ENCODE assay signal across 21 cellular contexts in genomic region chr9:95207403-95207802, GRCh38.
DNase-seq lines count a peak whose midpoint lies in the region; ATAC-seq and TF ChIP-seq lines count a peak whose summit lies in the region.
"Had no signal": no experiment of that assay in that cellular context is flagged by ENCODE, and none has a peak within 500 bp of the region (broad histone marks: within the 10 kb centered on the region; RNA-seq: fewer than 3 reads in every experiment).

No MANE protein-coding gene starts in this region.

- POLR2A ChIA-PET in A673 (lab: Charles Lee; ENCODE audit: low non-redundant PET): no interaction called here
- POLR2A ChIA-PET in activated CD4-positive, alpha-beta T cell treated with anti-CD3 and anti-CD28 coated beads for 36 hours (lab: Charles Lee): no interaction called here

- H3K4me1 Mint-ChIP-seq in glutamatergic neuron (ENCODE audit: low read depth, unreplicated experiment) (peaks cover 2% of the 10 kb centered on the region), neural crest cell (peaks cover 21% of the 10 kb centered on the region)
- peaks cover 5% of the 10 kb centered on the region for H3K4me1 Mint-ChIP-seq in activated CD4-positive, alpha-beta T cell treated with anti-CD3 and anti-CD28 coated beads for 36 hours

- peaks cover 52% of the 10 kb centered on the region for H3K4me1 ChIP-seq in A673 (ENCODE audit: insufficient read depth, low read length, poor library complexity, severe bottlenecking)

- no peaks in the 10 kb centered on the region for H3K36me3 ChIP-seq in A673 (ENCODE audit: insufficient read depth, low read length, poor library complexity, severe bottlenecking)
- H3K36me3 ChIP-seq: MG63 had no signal

- peak overlapping the region; percentile 14 for H3K27ac ChIP-seq in A673 (ENCODE audit: low read depth, low read length, poor library complexity, severe bottlenecking)
- H3K27ac ChIP-seq: RWPE1 had no signal

- BruUV-seq in A673 (replicated peaks; lab: Mats Ljungman, UMichigan): no TSS peak

- ATAC-seq in activated CD4-positive, alpha-beta T cell treated with anti-CD3 and anti-CD28 coated beads for 36 hours: no peak
- no peak for ATAC-seq in HG02588 (IDR thresholded peaks at IDR 0.05; ENCODE audit: unreplicated experiment)
- ATAC-seq in HG03521 (IDR thresholded peaks at IDR 0.05; ENCODE audit: unreplicated experiment): no peak
- ATAC-seq: GM12878 had no signal

- H3K27ac Mint-ChIP-seq in glutamatergic neuron (ENCODE audit: unreplicated experiment) (no peak overlapping the region), neural crest cell (ENCODE audit: unreplicated experiment) (peak overlapping the region; percentile 24)
- no peak overlapping the region for H3K27ac Mint-ChIP-seq in activated CD4-positive, alpha-beta T cell treated with anti-CD3 and anti-CD28 coated beads for 36 hours
- H3K27ac Mint-ChIP-seq: CD4-positive, CD25-positive, alpha-beta regulatory T cell; H9 had no signal

- H3K27me3 ChIP-seq in A673 (replicated peaks; ENCODE audit: insufficient read depth, low read depth, low read length, poor library complexity): no peaks in the 10 kb centered on the region
- H3K27me3 ChIP-seq: MG63 had no signal

- no peak overlapping the region for H3K4me3 ChIP-seq in A673 (ENCODE audit: low read depth, low read length, poor library complexity, severe bottlenecking)
- H3K4me3 ChIP-seq: GM12878, MG63 had no signal

- no peaks in the 10 kb centered on the region for H3K9me3 ChIP-seq in A673 (ENCODE audit: low read depth, low read length, poor library complexity, severe bottlenecking)
- H3K9me3 ChIP-seq: MG63 had no signal

- CTCF ChIA-PET in A673 (lab: Charles Lee): no interaction called here
- CTCF ChIA-PET in activated CD4-positive, alpha-beta T cell treated with anti-CD3 and anti-CD28 coated beads for 36 hours (lab: Charles Lee): no interaction called here

- DNase-seq in A673 (ENCODE audit: low spot score) (no peak), LoVo (ENCODE audit: low spot score) (peak; percentile 37), glutamatergic neuron (no peak), neural crest cell (ENCODE audit: low read depth, low spot score) (no peak), NCI-H187 treated with DMSO at 0.1 percent for 48 hours (lab: John Stamatoyannopoulos, UW) (no peak)
- DNase-seq in activated CD4-positive, alpha-beta T cell treated with anti-CD3 and anti-CD28 coated beads for 36 hours: no peak
- DNase-seq: CD4-positive, CD25-positive, alpha-beta regulatory T cell; DND-41; H9; Kasumi-1; MG63; NCI-H1048; NCI-H1436; NCI-H1930; NCI-H510A; NCI-H748 treated with DMSO at 0.1 percent for 48 hours; SHP77 treated with DMSO at 0.1 percent for 48 hours had no signal

- peaks cover 2% of the 10 kb centered on the region for H3K27me3 Mint-ChIP-seq in glutamatergic neuron (ENCODE audit: unreplicated experiment)
- H3K27me3 Mint-ChIP-seq in neural crest cell (ENCODE audit: low read depth): no peaks in the 10 kb centered on the region
- no peaks in the 10 kb centered on the region for H3K27me3 Mint-ChIP-seq in activated CD4-positive, alpha-beta T cell treated with anti-CD3 and anti-CD28 coated beads for 36 hours
- H3K27me3 Mint-ChIP-seq: CD4-positive, CD25-positive, alpha-beta regulatory T cell had no signal

- intact Hi-C loops in A673 (cut with micrococcal nuclease; ENCODE audit: unreplicated experiment): no loop called here
- intact Hi-C loops in activated CD4-positive, alpha-beta T cell treated with anti-CD3 and anti-CD28 coated beads for 36 hours (cut with DNase I, micrococcal nuclease): no loop called here

- H3K4me3 Mint-ChIP-seq in glutamatergic neuron (ENCODE audit: unreplicated experiment) (peak overlapping the region; percentile 6), neural crest cell (no peak overlapping the region)
- no peak overlapping the region for H3K4me3 Mint-ChIP-seq in activated CD4-positive, alpha-beta T cell treated with anti-CD3 and anti-CD28 coated beads for 36 hours
- H3K4me3 Mint-ChIP-seq: CD4-positive, CD25-positive, alpha-beta regulatory T cell; H9 had no signal

- H3K9me3 Mint-ChIP-seq in glutamatergic neuron (ENCODE audit: unreplicated experiment) (no peaks in the 10 kb centered on the region), neural crest cell (no peaks in the 10 kb centered on the region)
- H3K9me3 Mint-ChIP-seq in activated CD4-positive, alpha-beta T cell treated with anti-CD3 and anti-CD28 coated beads for 36 hours (ENCODE audit: low read depth): no peaks in the 10 kb centered on the region
- H3K9me3 Mint-ChIP-seq: CD4-positive, CD25-positive, alpha-beta regulatory T cell; H9 had no signal

- no peak for TF ChIP-seq CTCF in A673 (conservative IDR thresholded peaks at IDR 0.05; ENCODE audit: low read depth, low read length)
- TF ChIP-seq CTCF in glutamatergic neuron (IDR thresholded peaks at IDR 0.05; ENCODE audit: partially characterized antibody, unreplicated experiment): no peak
- TF ChIP-seq CTCF in neural crest cell (conservative IDR thresholded peaks at IDR 0.05): no peak

- no peaks in the 10 kb centered on the region for H3K36me3 Mint-ChIP-seq in glutamatergic neuron (ENCODE audit: unreplicated experiment)
- H3K36me3 Mint-ChIP-seq in neural crest cell (ENCODE audit: low read depth): no peaks in the 10 kb centered on the region
- H3K36me3 Mint-ChIP-seq in activated CD4-positive, alpha-beta T cell treated with anti-CD3 and anti-CD28 coated beads for 36 hours (ENCODE audit: low read depth): no peaks in the 10 kb centered on the region
